12 cellular contexts compared by ENCODE assay signal in the genomic region with DNA sequence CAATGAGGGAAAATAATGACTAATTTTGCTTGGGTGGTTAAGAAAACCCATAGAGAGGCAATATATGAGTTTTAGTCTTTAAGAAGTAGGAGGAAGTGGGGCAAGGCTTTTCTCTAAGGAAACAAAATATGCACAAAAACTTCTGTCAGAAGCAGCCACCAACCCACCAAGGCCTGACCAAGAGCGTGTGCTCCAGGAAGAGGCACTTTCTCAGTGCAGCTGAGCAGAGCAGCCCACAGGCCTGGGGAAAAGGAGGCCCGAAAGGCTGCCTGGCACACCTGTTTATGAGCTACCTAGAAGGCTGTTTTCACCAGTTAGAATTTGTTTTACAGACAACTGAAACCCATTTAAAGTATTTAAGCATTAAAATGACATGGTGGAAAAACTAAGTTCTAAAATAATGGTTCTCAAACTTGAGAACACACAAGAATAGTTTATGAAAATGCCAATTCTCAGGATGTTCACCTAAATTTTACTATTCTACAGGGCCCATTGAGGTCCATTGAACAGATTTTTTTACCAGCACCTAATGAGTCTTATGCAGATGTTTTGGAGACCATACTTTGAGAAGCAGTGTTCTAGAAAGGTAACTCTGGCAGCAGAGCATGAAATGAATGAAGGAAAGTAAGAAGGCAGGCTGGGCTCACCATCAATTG.
A peak's percentile ranks its signal among the peaks of the same experiment; 100 is the strongest.
DNase-seq lines count a peak whose midpoint lies in the region; ATAC-seq and TF ChIP-seq lines count a peak whose summit lies in the region.
"Had no signal": no experiment of that assay in that cellular context is flagged by ENCODE, and none has a peak within 500 bp of the region (broad histone marks: within the 10 kb centered on the region; RNA-seq: fewer than 3 reads in every experiment).

No MANE protein-coding gene starts in this region.

- TF ChIP-seq CTCF in DOHH2 (IDR thresholded peaks at IDR 0.05; ENCODE audit: low read depth, low read length, poor library complexity, severe bottlenecking): no peak

- H4K20me1 ChIP-seq in DOHH2 (ENCODE audit: control insufficient read depth, insufficient read depth, low read depth, low read length): no peaks in the 10 kb centered on the region

- H3K9me3 ChIP-seq in DOHH2 (ENCODE audit: control insufficient read depth, insufficient read depth, low read length): no peaks in the 10 kb centered on the region
- H3K9me3 ChIP-seq: uterus had no signal

- no peaks in the 10 kb centered on the region for H3K9me2 ChIP-seq in DOHH2 (replicated peaks; ENCODE audit: control insufficient read depth, low read length)

- H3K27me3 ChIP-seq in DOHH2 (ENCODE audit: control insufficient read depth, low read length): no peaks in the 10 kb centered on the region
- H3K27me3 ChIP-seq: dorsolateral prefrontal cortex, uterus had no signal

- H3K4me3 ChIP-seq in DOHH2 (ENCODE audit: low read length): 0 out of 2 replicates have a peak overlapping the region, but pooled peaks have one; percentile 16
- H3K4me3 ChIP-seq: dorsolateral prefrontal cortex, uterus had no signal

- H3K36me3 ChIP-seq in DOHH2 (ENCODE audit: control insufficient read depth, low read length): no peaks in the 10 kb centered on the region
- H3K36me3 ChIP-seq: uterus had no signal

- in situ Hi-C loops in ACHN (cut with HindIII; ENCODE audit: low pct_ligation_motif_present, low pct_unique_long_range_greater_than_20kb, low sequenced_read_pairs): no loop called here

- peak overlapping the region; percentile 35 for H3K4me2 ChIP-seq in DOHH2 (ENCODE audit: low read length)

- 0 out of 2 replicates have a peak, but pooled peaks cover 2% of the 10 kb centered on the region for H3F3A ChIP-seq in DOHH2 (ENCODE audit: control insufficient read depth, insufficient read depth)

- ATAC-seq in GM19324 (IDR thresholded peaks at IDR 0.05; ENCODE audit: low FRiP score, unreplicated experiment) (peak; percentile 93), HG02759 (IDR thresholded peaks at IDR 0.05; ENCODE audit: unreplicated experiment) (peak; percentile 89), HG03457 (IDR thresholded peaks at IDR 0.05; ENCODE audit: unreplicated experiment) (peak; percentile 68)

- H3K4me1 ChIP-seq in DOHH2 (ENCODE audit: control insufficient read depth, low read length): peaks cover 42% of the 10 kb centered on the region
- H3K4me1 ChIP-seq: uterus had no signal

- no peaks in the 10 kb centered on the region for H3K79me2 ChIP-seq in DOHH2 (ENCODE audit: control insufficient read depth, low read length)

- peak overlapping the region; percentile 17; the same call in 1 of the 2 replicates for H3K27ac ChIP-seq in DOHH2 (ENCODE audit: low read depth, low read length)
- H3K27ac ChIP-seq: dorsolateral prefrontal cortex, uterus had no signal

- DNase-seq in NCI-H187 treated with DMSO at 0.1 percent for 48 hours (lab: John Stamatoyannopoulos, UW) (no peak), HT-29 (ENCODE audit: low spot score) (no peak), NCI-H1930 (lab: John Stamatoyannopoulos, UW) (no peak), ACHN (no peak)
- DNase-seq: dorsolateral prefrontal cortex, NCI-H2081 treated with DMSO at 0.1 percent for 48 hours, retina, uterus had no signal
